Comparison of ENCODE assay signal across 9 cellular contexts in the genomic region with DNA sequence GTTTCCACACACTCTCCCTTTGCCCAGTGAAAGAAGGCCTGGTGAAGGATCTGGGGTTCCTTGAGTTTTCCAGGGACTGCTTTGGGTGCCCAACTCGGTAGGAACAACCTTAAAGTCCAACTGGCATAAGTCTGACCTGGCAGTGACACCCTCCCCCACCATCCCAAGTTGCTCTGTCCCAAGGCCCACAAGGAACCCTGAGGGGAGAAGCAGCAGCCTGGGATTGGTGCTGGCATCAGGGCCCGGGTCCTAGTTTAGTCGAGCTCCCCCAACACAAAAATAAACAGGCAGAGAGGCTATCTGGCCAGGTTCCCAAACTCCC. TPM values are rescaled to one million over a fixed set of nuclear protein-coding genes. Genes with fewer than 3 reads are reported as not detected.
DNase-seq lines count a peak whose midpoint lies in the region; ATAC-seq, FAIRE-seq and TF ChIP-seq lines count a peak whose summit lies in the region.
"Had no signal": no experiment of that assay in that cellular context is flagged by ENCODE, and none has a peak within 500 bp of the region (broad histone marks: within the 10 kb centered on the region; RNA-seq: fewer than 3 reads in every experiment).

No MANE protein-coding gene starts in this region.

- peak overlapping the region; percentile 70 to 96 for H3K4me3 ChIP-seq in kidney (ENCODE audit: low read length in 2 of 2)

- no peak for FAIRE-seq in kidney (lab: Jason Lieb, UNC)

- DNase-seq in T-helper 1 cell = no peak
- DNase-seq in kidney = no peak
- no peak for DNase-seq in NCI-H2171 (lab: John Stamatoyannopoulos, UW)
- DNase-seq in UCSD-AML1 (lab: John Stamatoyannopoulos, UW; ENCODE audit: unreplicated experiment) = no peak
- DNase-seq: NCI-H226 had no signal

- peak overlapping the region in 1 of 2 donors; percentile 1 for H3K27ac ChIP-seq in kidney (ENCODE audit: low read depth in 2 of 2, low read length in 2 of 2)
- peak overlapping the region; percentile 9 for H3K27ac ChIP-seq in temporal lobe (ENCODE audit: low read depth, low read length)

- H3K9me3 ChIP-seq in kidney (ENCODE audit: control insufficient read depth in 1 of 2, low read length in 2 of 2) = no peaks in the 10 kb centered on the region

- H3K27me3 Mint-ChIP-seq in T-helper 1 cell treated with Interleukin-12 subunit alpha and Interleukin-12 subunit beta and Interleukin-4 antibody, amounts not matched to agents 30 μg/mL and 1 μg/mL, for 36 hours (ENCODE audit: low read depth) = no peaks in the 10 kb centered on the region
- no peaks in the 10 kb centered on the region for H3K27me3 Mint-ChIP-seq in activated naive CD8-positive, alpha-beta T cell

- ATAC-seq in GM18867 (IDR thresholded peaks at IDR 0.05; ENCODE audit: unreplicated experiment) = no peak

- peak overlapping the region; percentile 89 for H3K4me3 Mint-ChIP-seq in T-helper 1 cell treated with Interleukin-12 subunit alpha and Interleukin-12 subunit beta and Interleukin-4 antibody, amounts not matched to agents 30 μg/mL and 1 μg/mL, for 36 hours
- H3K4me3 Mint-ChIP-seq in activated naive CD8-positive, alpha-beta T cell = peak overlapping the region; percentile 93

- TF ChIP-seq CTCF in kidney (IDR thresholded peaks at IDR 0.05; ENCODE audit: borderline replicate concordance, extremely low read depth, insufficient read depth) = no peak

- intact Hi-C loops in kidney (cut with DNase I) = no loop called here

- peak overlapping the region; percentile 74 to 85 for H3K9ac ChIP-seq in kidney (ENCODE audit: low read length in 2 of 2)

- H3K4me1 Mint-ChIP-seq in T-helper 1 cell treated with Interleukin-12 subunit alpha and Interleukin-12 subunit beta and Interleukin-4 antibody, amounts not matched to agents 30 μg/mL and 1 μg/mL, for 36 hours (ENCODE audit: low read depth) = peaks cover 51% of the 10 kb centered on the region
- H3K4me1 Mint-ChIP-seq in activated naive CD8-positive, alpha-beta T cell (ENCODE audit: low read depth) = peaks cover 54% of the 10 kb centered on the region

- H3K4me1 ChIP-seq in kidney (ENCODE audit: control insufficient read depth in 1 of 2, insufficient read depth in 1 of 2, low read depth in 1 of 2, low read length in 2 of 2) = peaks cover 28 to 40% of the 10 kb centered on the region in 2 donors

- no peaks in the 10 kb centered on the region for H3K9me3 Mint-ChIP-seq in T-helper 1 cell treated with Interleukin-12 subunit alpha and Interleukin-12 subunit beta and Interleukin-4 antibody, amounts not matched to agents 30 μg/mL and 1 μg/mL, for 36 hours
- no peaks in the 10 kb centered on the region for H3K9me3 Mint-ChIP-seq in activated naive CD8-positive, alpha-beta T cell (ENCODE audit: low read depth)

- peaks cover 23% of the 10 kb centered on the region for H3K36me3 Mint-ChIP-seq in T-helper 1 cell treated with Interleukin-12 subunit alpha and Interleukin-12 subunit beta and Interleukin-4 antibody, amounts not matched to agents 30 μg/mL and 1 μg/mL, for 36 hours (ENCODE audit: low read depth)
- peaks cover 3% of the 10 kb centered on the region for H3K36me3 Mint-ChIP-seq in activated naive CD8-positive, alpha-beta T cell

- peak overlapping the region; percentile 86 for H3K27ac Mint-ChIP-seq in T-helper 1 cell treated with Interleukin-12 subunit alpha and Interleukin-12 subunit beta and Interleukin-4 antibody, amounts not matched to agents 30 μg/mL and 1 μg/mL, for 36 hours
- H3K27ac Mint-ChIP-seq in activated naive CD8-positive, alpha-beta T cell = peak overlapping the region; percentile 92

- H3K36me3 ChIP-seq in kidney (ENCODE audit: control insufficient read depth in 1 of 2, insufficient read depth in 2 of 2, low read length in 2 of 2) = peaks cover 3 to 9% of the 10 kb centered on the region in 2 donors

RNA-seq across cellular contexts. Expression of gene KMT2D, which starts 1.6 kb away (rescaled TPM):
- total RNA-seq in kidney = 89.9 TPM
- 5.0 TPM for polyA plus RNA-seq in kidney (ENCODE audit: insufficient read depth, low read depth, low replicate concordance)
- 38.4 TPM for total RNA-seq in temporal lobe

RNA-seq across cellular contexts. Expression of gene RHEBL1, which starts 10.8 kb away (rescaled TPM):
- total RNA-seq in kidney (0.69 TPM), temporal lobe (0.49 TPM)
- polyA plus RNA-seq in kidney (ENCODE audit: insufficient read depth, low read depth, low replicate concordance) = 0.52 TPM

RNA-seq across cellular contexts. Expression of gene DHH, which starts 35.6 kb away (rescaled TPM):
- total RNA-seq in kidney = 1.6 TPM
- polyA plus RNA-seq in kidney (ENCODE audit: insufficient read depth, low read depth, low replicate concordance) = 0.54 TPM
- under 0.01 TPM for total RNA-seq in temporal lobe

RNA-seq across cellular contexts. Expression of gene PRKAG1, which starts 40.4 kb away (rescaled TPM):
- total RNA-seq in kidney (57.1 TPM), temporal lobe (19.4 TPM)
- polyA plus RNA-seq in kidney (ENCODE audit: insufficient read depth, low read depth, low replicate concordance) = 58.4 TPM

RNA-seq across cellular contexts. Expression of gene LMBR1L, which starts 51.6 kb away (rescaled TPM):
- total RNA-seq in kidney (64.8 TPM), temporal lobe (59.5 TPM)
- 21.2 TPM for polyA plus RNA-seq in kidney (ENCODE audit: insufficient read depth, low read depth, low replicate concordance)
